ENCODE assay signal across 8 cellular contexts in the genomic region with DNA sequence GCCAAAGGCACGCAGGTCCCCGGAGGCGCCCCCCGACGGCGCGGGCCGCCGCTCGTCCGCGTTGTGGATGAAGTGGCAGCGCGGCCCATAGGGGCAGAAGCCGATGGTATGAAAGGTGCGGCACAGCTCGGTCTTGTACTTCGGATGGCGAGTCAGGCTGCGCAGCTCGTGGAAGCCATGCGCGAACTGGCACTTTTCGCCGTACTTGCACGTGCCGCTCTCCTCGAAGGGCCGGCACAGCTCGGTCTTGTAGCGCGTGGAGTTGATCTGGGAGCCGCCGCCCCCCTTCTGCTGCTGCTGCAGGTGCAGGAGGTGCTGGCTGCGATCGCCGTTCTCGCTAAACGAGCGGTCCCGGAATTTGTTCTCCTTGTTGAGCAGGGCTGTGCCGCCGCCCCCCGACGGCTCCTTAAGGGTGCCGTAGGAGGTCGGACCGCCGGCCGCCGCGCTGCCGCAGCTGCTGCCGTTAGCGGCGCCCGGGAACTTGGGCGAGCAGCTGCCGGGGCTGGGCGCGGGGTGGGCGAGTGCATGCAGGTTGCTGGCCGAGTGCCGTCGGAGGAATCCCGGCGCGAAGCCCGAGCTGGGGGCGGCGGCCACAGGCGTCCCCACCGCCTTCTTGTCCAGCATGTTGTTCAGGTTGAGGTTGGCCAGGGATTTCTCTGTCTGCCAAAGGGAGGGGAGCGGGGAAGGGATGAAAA. TPM values are rescaled to one million over a fixed set of nuclear protein-coding genes. Genes with fewer than 3 reads are reported as not detected.
A peak's percentile ranks its signal among the peaks of the same experiment; 100 is the strongest.
DNase-seq lines count a peak whose midpoint lies in the region; ATAC-seq and TF ChIP-seq lines count a peak whose summit lies in the region.

No MANE protein-coding gene starts in this region.

- peak overlapping the region; percentile 88 for H3K4me3 ChIP-seq in PC-3 (ENCODE audit: low read length)
- H3K4me3 ChIP-seq in upper lobe of right lung: peak overlapping the region; percentile 82

- no TSS peak for BruUV-seq in PC-3 (replicated peaks; lab: Mats Ljungman, UMichigan)

- peaks cover 74% of the 10 kb centered on the region for H3K79me2 ChIP-seq in PC-3 (ENCODE audit: low read length)

- no peaks in the 10 kb centered on the region for H3K27me3 ChIP-seq in PC-3 (ENCODE audit: low read length)
- no peaks in the 10 kb centered on the region for H3K27me3 ChIP-seq in upper lobe of right lung

- H3K4me2 ChIP-seq in PC-3 (ENCODE audit: low read length): peak overlapping the region; percentile 84

- H2AFZ ChIP-seq in PC-3 (ENCODE audit: low read length): no peak overlapping the region

- H3K4me1 ChIP-seq in PC-3 (ENCODE audit: insufficient read depth, low read length): peaks cover 45% of the 10 kb centered on the region
- H3K4me1 ChIP-seq in upper lobe of right lung: peaks cover 48% of the 10 kb centered on the region

- TF ChIP-seq CTCF in PC-3 (conservative IDR thresholded peaks at IDR 0.05; ENCODE audit: low read depth, low read length): no peak
- TF ChIP-seq CTCF in progenitor cell of endocrine pancreas (IDR thresholded peaks at IDR 0.05; ENCODE audit: unreplicated experiment): no peak
- TF ChIP-seq CTCF in upper lobe of right lung (IDR thresholded peaks at IDR 0.05): no peak

- H3K27ac ChIP-seq in PC-3 (ENCODE audit: low read length): peak overlapping the region; percentile 90
- peak overlapping the region; percentile 98 for H3K27ac ChIP-seq in upper lobe of right lung

- POLR2A ChIA-PET in PC-3 (lab: Charles Lee; ENCODE audit: unreplicated experiment): interaction anchor here (0.7 kb wide), 1 partner anchor 173 kb away, joined by 3 read pairs; no protein-coding TSS in a partner anchor

- CTCF ChIA-PET in PC-3 (lab: Charles Lee): no interaction called here

- H3K9me2 ChIP-seq in PC-3 (replicated peaks; ENCODE audit: low read length): no peaks in the 10 kb centered on the region

- ATAC-seq in PC-3 (no peak), upper lobe of right lung (no peak)

- H3F3A ChIP-seq in PC-3 (ENCODE audit: low read length, unreplicated experiment): peaks cover 14% of the 10 kb centered on the region

- H3K4me3 Mint-ChIP-seq in progenitor cell of endocrine pancreas (ENCODE audit: low read depth): peak overlapping the region; percentile 97

- DNase-seq in DMS 273 (lab: John Stamatoyannopoulos, UW; ENCODE audit: unreplicated experiment) (peak; percentile 84), DMS 273 treated with DMSO at 0.1 percent for 48 hours (lab: John Stamatoyannopoulos, UW) (no peak), PC-3 (peak; percentile 42), activated gamma-delta T cell treated with Interleukin-2 at 50 U/mL for 16 hours (peak; percentile 68), globus pallidus (ENCODE audit: low spot score) (peak; percentile 45), progenitor cell of endocrine pancreas (ENCODE audit: low spot score, unreplicated experiment) (peak; percentile 29), upper lobe of right lung (peak; percentile 83), NCI-H2196 (lab: John Stamatoyannopoulos, UW; ENCODE audit: unreplicated experiment) (no peak)

- peak overlapping the region; percentile 98 for H3K9ac ChIP-seq in PC-3 (ENCODE audit: low read length)

- H3K27me3 Mint-ChIP-seq in progenitor cell of endocrine pancreas: no peaks in the 10 kb centered on the region

- H3K9me3 Mint-ChIP-seq in progenitor cell of endocrine pancreas (ENCODE audit: low read depth): no peaks in the 10 kb centered on the region

- H3K36me3 Mint-ChIP-seq in progenitor cell of endocrine pancreas (ENCODE audit: insufficient read depth): peaks cover 22% of the 10 kb centered on the region

- peaks cover 34% of the 10 kb centered on the region for H3K36me3 ChIP-seq in PC-3 (ENCODE audit: low read depth, low read length)
- peaks cover 46% of the 10 kb centered on the region for H3K36me3 ChIP-seq in upper lobe of right lung

- peaks cover 22% of the 10 kb centered on the region for H4K20me1 ChIP-seq in PC-3 (ENCODE audit: low read length)

- H3K27ac Mint-ChIP-seq in progenitor cell of endocrine pancreas: peak overlapping the region; percentile 93

- H3K9me3 ChIP-seq in PC-3 (ENCODE audit: low read length) (no peaks in the 10 kb centered on the region), upper lobe of right lung (no peaks in the 10 kb centered on the region)

- H3K4me1 Mint-ChIP-seq in progenitor cell of endocrine pancreas (ENCODE audit: low read depth): peaks cover 39% of the 10 kb centered on the region

- intact Hi-C loops in PC-3 (cut with micrococcal nuclease) (loop anchor here (5.0 to 10.0 kb wide), 3 partner anchors 150 to 400 kb away; no protein-coding TSS in a partner anchor), upper lobe of right lung (cut with DNase I) (loop anchor here (5.0 to 10.0 kb wide), 3 partner anchors 90 to 278 kb away; no protein-coding TSS in a partner anchor)

RNA-seq across cellular contexts. Expression of gene ZFP36L2, which starts 1.2 kb away (rescaled TPM):
- total RNA-seq in PC-3 (2014; rRNA removed) (14.8 and 26.0 TPM in 2 replicates), progenitor cell of endocrine pancreas (213 and 222 TPM in 2 replicates), upper lobe of right lung (139 TPM)

Comparison
In these comparisons a context has a peak if more than half of its experiments do, and no peak if none do; other contexts are left out.
1. DNase-seq: peak in DMS 273 (single experiment), PC-3 (single experiment), activated gamma-delta T cell treated with Interleukin-2 at 50 U/mL for 16 hours (single experiment), globus pallidus (single experiment), progenitor cell of endocrine pancreas (single experiment) and upper lobe of right lung (single experiment); none in DMS 273 treated with DMSO at 0.1 percent for 48 hours (single experiment) and NCI-H2196 (single experiment).